In the genomic region with DNA sequence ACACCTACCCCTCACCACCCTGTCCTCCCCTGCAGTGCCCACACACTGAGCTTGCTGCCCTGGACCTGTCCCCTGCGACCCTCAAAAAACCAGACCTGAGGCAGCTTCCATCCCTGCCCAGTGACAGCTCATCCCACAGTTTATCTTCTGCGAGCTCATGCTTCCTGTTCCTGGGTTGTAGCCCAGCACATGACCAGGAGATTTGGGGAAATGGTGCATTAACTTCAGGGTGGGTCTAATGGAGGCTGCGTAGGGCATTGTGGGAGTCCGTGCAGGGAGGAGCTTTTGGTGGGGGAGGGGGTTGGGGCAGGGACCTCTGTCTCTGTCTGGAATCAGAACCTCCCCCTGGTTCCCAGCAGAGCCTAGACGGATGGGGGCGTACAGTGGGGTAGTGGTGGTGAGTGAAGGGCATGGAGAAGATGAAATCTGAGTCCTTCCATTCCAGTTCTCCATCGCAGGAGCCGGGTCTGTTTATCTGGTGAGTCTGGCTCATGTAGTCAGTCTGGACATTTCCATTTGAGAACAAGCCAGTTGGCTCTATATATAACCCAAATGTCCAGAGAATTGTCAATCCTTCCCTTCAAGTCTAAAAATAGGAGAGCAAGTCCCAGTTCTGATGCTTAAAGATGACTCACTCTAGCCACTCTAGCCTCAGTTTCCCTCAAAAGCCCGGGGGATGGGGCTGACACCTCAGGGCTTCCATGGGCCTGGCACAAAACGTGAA, we compare ENCODE assay signal across 13 cellular contexts.
DNase-seq lines count a peak whose midpoint lies in the region; ATAC-seq and TF ChIP-seq lines count a peak whose summit lies in the region.
"Had no signal": no experiment of that assay in that cellular context is flagged by ENCODE, and none has a peak within 500 bp of the region (broad histone marks: within the 10 kb centered on the region; RNA-seq: fewer than 3 reads in every experiment).

No MANE protein-coding gene starts in this region.

- peaks cover 0 to 62% of the 10 kb centered on the region in 2 donors for H3K4me1 ChIP-seq in right atrium auricular region
- peaks cover 51% of the 10 kb centered on the region for H3K4me1 ChIP-seq in stomach smooth muscle (ENCODE audit: control insufficient read depth, insufficient read depth, low read length)
- H3K4me1 ChIP-seq: colonic mucosa had no signal

- no peak for ATAC-seq in GM18520 (IDR thresholded peaks at IDR 0.05; ENCODE audit: unreplicated experiment)
- no peak for ATAC-seq in GM19467 (IDR thresholded peaks at IDR 0.05; ENCODE audit: unreplicated experiment)
- no peak for ATAC-seq in GM19397 (IDR thresholded peaks at IDR 0.05; ENCODE audit: unreplicated experiment)

- no peak overlapping the region for H3K9ac ChIP-seq in stomach smooth muscle (ENCODE audit: low read length in 2 of 2)

- H3K9me3 ChIP-seq in right atrium auricular region (no peaks in the 10 kb centered on the region), stomach smooth muscle (ENCODE audit: control insufficient read depth in 2 of 2, low read length in 2 of 2) (no peaks in the 10 kb centered on the region)
- H3K9me3 ChIP-seq: colonic mucosa, ovary, Peyer's patch had no signal

- DNase-seq in KBM-7 = peak; percentile 49
- no peak for DNase-seq in right atrium auricular region (ENCODE audit: low spot score)
- DNase-seq: activated T-cell treated with anti-CD3 and anti-CD28 coated beads for 4 hours, ovary, T-helper 1 cell had no signal

- H3K4me3 ChIP-seq in right atrium auricular region = no peak overlapping the region
- H3K4me3 ChIP-seq in stomach smooth muscle (ENCODE audit: low read length in 2 of 2) = no peak overlapping the region
- H3K4me3 ChIP-seq: colonic mucosa, ovary, Peyer's patch had no signal

- in situ Hi-C loops in KBM-7 (cut with MboI; ENCODE audit: low pct_unique_long_range_greater_than_20kb, low sequenced_read_pairs) = no loop called here

- no peak for TF ChIP-seq CTCF in right atrium auricular region (IDR thresholded peaks at IDR 0.05)

- H3K27ac ChIP-seq in angular gyrus (ENCODE audit: low read depth, low read length) (peak overlapping the region; percentile 6), right atrium auricular region (peak overlapping the region; percentile 58 to 77), stomach smooth muscle (ENCODE audit: low read length) (peak overlapping the region; percentile 46)
- H3K27ac ChIP-seq: C4-2B, colonic mucosa, ovary had no signal

- H3K27me3 ChIP-seq in right atrium auricular region (no peaks in the 10 kb centered on the region), stomach smooth muscle (ENCODE audit: control insufficient read depth in 1 of 2, insufficient read depth in 2 of 2, low read length in 2 of 2) (no peaks in the 10 kb centered on the region)
- H3K27me3 ChIP-seq: colonic mucosa, ovary, Peyer's patch had no signal

- H3K36me3 ChIP-seq in right atrium auricular region (no peaks in the 10 kb centered on the region), stomach smooth muscle (ENCODE audit: control insufficient read depth in 2 of 2, insufficient read depth in 2 of 2, low read length in 2 of 2) (no peaks in the 10 kb centered on the region)
- H3K36me3 ChIP-seq: colonic mucosa, ovary, Peyer's patch had no signal

Comparison
In these comparisons a context has a peak if more than half of its experiments do, and no peak if none do; other contexts are left out.
1. H3K27ac ChIP-seq: peak in every context shown above with its lines; median percentile 68 in right atrium auricular region; 46 in stomach smooth muscle; 6 in angular gyrus.